ENCODE assay signal across 9 cellular contexts in the genomic region with DNA sequence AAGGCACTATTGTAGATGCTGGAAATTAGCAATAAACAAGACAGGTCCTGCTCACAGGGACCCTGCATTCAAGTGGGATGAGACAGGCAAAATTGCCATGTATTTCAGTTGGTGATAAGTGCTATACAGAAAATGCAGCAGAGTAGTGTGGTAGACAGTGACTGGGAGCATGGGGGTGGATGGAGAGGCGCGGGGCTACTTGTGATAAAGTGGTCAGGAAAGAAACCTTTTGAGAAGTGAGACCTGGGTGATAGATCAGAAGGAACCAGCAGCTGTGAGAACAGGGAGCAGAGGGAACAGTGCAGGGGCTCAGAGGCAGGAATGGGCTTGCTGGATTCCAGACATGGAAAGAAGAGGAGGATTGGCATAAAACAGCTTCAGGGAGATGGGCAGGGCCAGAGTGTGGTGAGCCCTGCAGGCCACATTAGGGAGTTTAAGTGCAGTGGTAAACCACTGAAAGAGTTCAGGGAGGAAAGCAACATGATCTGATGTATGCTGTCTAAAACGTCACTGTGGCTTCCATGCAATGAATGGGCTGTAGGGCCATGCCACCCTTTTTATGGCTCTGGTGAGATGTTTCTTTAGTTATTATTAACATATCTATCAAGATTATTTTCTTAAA. TPM values are rescaled to one million over a fixed set of nuclear protein-coding genes. Genes with fewer than 3 reads are reported as not detected.
DNase-seq lines count a peak whose midpoint lies in the region; ATAC-seq, FAIRE-seq and TF ChIP-seq lines count a peak whose summit lies in the region.
"Had no signal": no experiment of that assay in that cellular context is flagged by ENCODE, and none has a peak within 500 bp of the region (broad histone marks: within the 10 kb centered on the region; RNA-seq: fewer than 3 reads in every experiment).

No MANE protein-coding gene starts in this region.

- FAIRE-seq in H1 (lab: Jason Lieb, UNC), result peak; percentile 57

- H3K79me1 ChIP-seq in H1 (ENCODE audit: low read depth, low read length), result no peaks in the 10 kb centered on the region

- H2AFZ ChIP-seq in Loucy (ENCODE audit: low read length) (no peak overlapping the region), H1 (ENCODE audit: low read length) (peak overlapping the region; percentile 19; the same call in 1 of the 2 replicates)

- 84% methylated on average over 3 of the region's 3 CpGs; no CpG with 5 or more reads in 1 of the 2 experiments for WGBS in H1 (ENCODE audit: extremely low coverage in 1 of 2, insufficient coverage in 1 of 2, insufficient read length in 1 of 2, insufficient replicate concordance in 2 of 2, low coverage in 1 of 2, low lambda C conversion rate in 2 of 2, missing lambda C conversion rate in 1 of 2), 2 experiments

- H3F3A ChIP-seq in Loucy (ENCODE audit: low read depth), result no peaks in the 10 kb centered on the region

- no peak overlapping the region for H3K18ac ChIP-seq in H1 (ENCODE audit: extremely low read depth, low read length)

- H2BK20ac ChIP-seq in H1 (ENCODE audit: low read length), result no peak overlapping the region

- POLR2A ChIA-PET in H1 (lab: Charles Lee; ENCODE audit: partially characterized antibody), result no interaction called here

- H2BK5ac ChIP-seq in H1 (ENCODE audit: low read depth, low read length), result no peak overlapping the region

- no peak overlapping the region for H3K4me3 ChIP-seq in Loucy (ENCODE audit: low read length, poor library complexity, severe bottlenecking)
- no peak overlapping the region for H3K4me3 ChIP-seq in H1 (ENCODE audit: extremely low read depth in 1 of 4, insufficient read depth in 2 of 4, low read depth in 3 of 4, low read length in 4 of 4)

- DNase-seq in ELR (ENCODE audit: low read depth) (peak; percentile 41), H1 (ENCODE audit: low read depth in 1 of 2, low spot score in 2 of 2) (no peak), HuH-7.5 (ENCODE audit: low spot score) (no peak), NCI-H1417 (lab: John Stamatoyannopoulos, UW) (no peak), superior temporal gyrus (ENCODE audit: extremely low spot score) (no peak)
- DNase-seq: effector memory CD8-positive, alpha-beta T cell had no signal

- no peaks in the 10 kb centered on the region for H3K27me3 ChIP-seq in Loucy (ENCODE audit: insufficient read depth, low read length, poor library complexity, severe bottlenecking)
- H3K27me3 ChIP-seq in H1 (replicated peaks in 1 of 4; ENCODE audit: control insufficient read depth in 3 of 4, extremely low read depth in 1 of 4, insufficient read depth in 3 of 4, low read length in 3 of 4), result peaks cover 0 to 7% (median 5%) of the 10 kb centered on the region in 4 experiments; a peak in 6 of 7 replicates

- H2BK120ac ChIP-seq in H1 (replicated peaks; ENCODE audit: low read depth, low read length), result no peak overlapping the region

- H4K20me1 ChIP-seq in Loucy (ENCODE audit: insufficient read depth, low read length, poor library complexity, severe bottlenecking) (no peaks in the 10 kb centered on the region), H1 (replicated peaks in 1 of 2; ENCODE audit: control insufficient read depth in 1 of 2, insufficient read depth in 2 of 2, low read length in 2 of 2) (no peaks in the 10 kb centered on the region)

- H4K91ac ChIP-seq in H1 (replicated peaks; ENCODE audit: insufficient read length, low read length), result no peak overlapping the region

- no peak for TF ChIP-seq POLR2A in H1 (IDR thresholded peaks at IDR 0.05; ENCODE audit: control extremely low read depth in 1 of 2, low read depth in 2 of 2, low read length in 2 of 2)

- CTCF ChIA-PET in H1 (lab: Charles Lee; ENCODE audit: partially characterized antibody), result no interaction called here

- H3K4me1 ChIP-seq in Loucy (ENCODE audit: insufficient read depth, low read length, poor library complexity, severe bottlenecking), result peaks cover 27% of the 10 kb centered on the region
- peaks cover 0 to 6% (median under 1%) of the 10 kb centered on the region in 4 experiments; a peak in 3 of 7 replicates for H3K4me1 ChIP-seq in H1 (replicated peaks in 1 of 4; ENCODE audit: control insufficient read depth in 3 of 4, insufficient read depth in 4 of 4, low read length in 3 of 4)

- H3K9ac ChIP-seq in Loucy (ENCODE audit: low read depth, low read length, poor library complexity, severe bottlenecking), result no peak overlapping the region
- H3K9ac ChIP-seq in H1 (replicated peaks in 1 of 4; ENCODE audit: extremely low read depth in 1 of 4, low read depth in 3 of 4, low read length in 3 of 4), result no peak overlapping the region

- no peak overlapping the region for H4K8ac ChIP-seq in H1 (ENCODE audit: extremely low read depth, insufficient read depth, low read length)

- H3K9me3 ChIP-seq in Loucy (ENCODE audit: insufficient read depth, low read depth, low read length) (no peaks in the 10 kb centered on the region), H1 (ENCODE audit: insufficient read depth in 2 of 2, low read depth in 1 of 2, low read length in 1 of 2) (no peaks in the 10 kb centered on the region)

- H3K56ac ChIP-seq in H1 (replicated peaks; ENCODE audit: insufficient read length, low read depth, low read length), result no peak overlapping the region

- TF ChIP-seq RAD21 in H1 (IDR thresholded peaks at IDR 0.05 in 1 of 2, conservative IDR thresholded peaks at IDR 0.05 in 1 of 2; ENCODE audit: low read depth in 2 of 2, low read length in 2 of 2), result no peak; a peak in 1 of 4 replicates

- no peak overlapping the region for H3K4ac ChIP-seq in H1 (replicated peaks; ENCODE audit: insufficient read length, low read depth, low read length)

- no peak overlapping the region for H2AK5ac ChIP-seq in H1 (ENCODE audit: low read depth, low read length)

- no peak overlapping the region for H3K14ac ChIP-seq in H1 (ENCODE audit: insufficient read length)

- no peaks in the 10 kb centered on the region for H3K9me2 ChIP-seq in Loucy (replicated peaks; ENCODE audit: low read depth, low read length)

- no peak overlapping the region for H2BK15ac ChIP-seq in H1 (ENCODE audit: low read length)

- TF ChIP-seq CTCF in Loucy (conservative IDR thresholded peaks at IDR 0.05; ENCODE audit: low read length) (no peak), H1 (IDR thresholded peaks at IDR 0.05; ENCODE audit: control extremely low read depth in 1 of 3, insufficient read depth in 1 of 3, low read depth in 1 of 3, low read length in 3 of 3) (no peak)

- no peak for TF ChIP-seq EP300 in H1 (IDR thresholded peaks at IDR 0.05; ENCODE audit: borderline replicate concordance in 1 of 2, low read depth in 2 of 2, low read length in 2 of 2)

- no peak overlapping the region for H3K23ac ChIP-seq in H1 (ENCODE audit: insufficient read length)

- ATAC-seq in GM21529 (IDR thresholded peaks at IDR 0.05; ENCODE audit: unreplicated experiment), result peak; percentile 74
- no peak for ATAC-seq in HG03045 (IDR thresholded peaks at IDR 0.05; ENCODE audit: unreplicated experiment)
- ATAC-seq: effector memory CD8-positive, alpha-beta T cell had no signal

- H3K79me2 ChIP-seq in Loucy (ENCODE audit: insufficient read depth, low read length), result no peaks in the 10 kb centered on the region
- no peaks in the 10 kb centered on the region for H3K79me2 ChIP-seq in H1 (ENCODE audit: control insufficient read depth in 1 of 2, insufficient read depth in 2 of 2, low read length in 2 of 2)

- H3K36me3 ChIP-seq in Loucy (ENCODE audit: insufficient read depth, low read length) (no peaks in the 10 kb centered on the region), H1 (ENCODE audit: control insufficient read depth in 2 of 4, insufficient read depth in 4 of 4, low read length in 3 of 4) (no peaks in the 10 kb centered on the region)

- H3K23me2 ChIP-seq in H1 (ENCODE audit: low read depth, low read length), result no peaks in the 10 kb centered on the region

- H3K27ac ChIP-seq in H1 (ENCODE audit: low read depth, low read length), result no peak overlapping the region

- H2BK12ac ChIP-seq in H1 (ENCODE audit: low read depth, low read length), result no peak overlapping the region

- H4K5ac ChIP-seq in H1 (ENCODE audit: insufficient read length, low read depth, low read length), result no peak overlapping the region

- peak overlapping the region; percentile 30 for H3K4me2 ChIP-seq in Loucy (ENCODE audit: low read depth, low read length, poor library complexity, severe bottlenecking)
- H3K4me2 ChIP-seq in H1 (ENCODE audit: insufficient read depth in 1 of 2, low read depth in 2 of 2, low read length in 2 of 2), result no peak overlapping the region

TF ChIP-seq in H1, 55 proteins besides CTCF, POLR2A, EP300 and RAD21:
- TF ChIP-seq NRF1 (IDR thresholded peaks at IDR 0.05; ENCODE audit: low read depth, low read length), result no peak

RNA-seq across cellular contexts. Expression of a gene that starts 7.3 kb away (rescaled TPM):
- total RNA-seq in H1 (2021; fragmentation: NEBNext Ultra II Directional; extraction: Animal tissue kit (Norgen Biotek cat#: 25700)), result not detected in 2 replicates
- 0.30 and 0.42 TPM in 2 replicates for polyA plus RNA-seq in H1 (2011; rRNA removed)
- polyA plus RNA-seq in H1 (2011; cell fraction: cytosol; rRNA removed), result 0.21 TPM
- 0.68 TPM for polyA plus RNA-seq in H1 (2011; cell fraction: nucleus; rRNA removed)
- 0.47 to 2.6 TPM (median 1.6 TPM) in 4 replicates for polyA plus RNA-seq in H1 (2012, experiment 1 of 2)
- polyA plus RNA-seq in H1 (2012, experiment 2 of 2), result 0.33 TPM
- polyA plus RNA-seq in H1 (2013, experiment 1 of 2), result 0.26 TPM
- 0.13 TPM for polyA plus RNA-seq in H1 (2013, experiment 2 of 2)
- polyA minus RNA-seq in H1 (2011; rRNA and poly(A)+ RNA removed), result 0.13 and 0.17 TPM in 2 replicates
- not detected for polyA minus RNA-seq in H1 (2011; cell fraction: cytosol; rRNA and poly(A)+ RNA removed)
- polyA minus RNA-seq in H1 (2011; cell fraction: nucleus; rRNA and poly(A)+ RNA removed), result not detected
